In the genomic region with DNA sequence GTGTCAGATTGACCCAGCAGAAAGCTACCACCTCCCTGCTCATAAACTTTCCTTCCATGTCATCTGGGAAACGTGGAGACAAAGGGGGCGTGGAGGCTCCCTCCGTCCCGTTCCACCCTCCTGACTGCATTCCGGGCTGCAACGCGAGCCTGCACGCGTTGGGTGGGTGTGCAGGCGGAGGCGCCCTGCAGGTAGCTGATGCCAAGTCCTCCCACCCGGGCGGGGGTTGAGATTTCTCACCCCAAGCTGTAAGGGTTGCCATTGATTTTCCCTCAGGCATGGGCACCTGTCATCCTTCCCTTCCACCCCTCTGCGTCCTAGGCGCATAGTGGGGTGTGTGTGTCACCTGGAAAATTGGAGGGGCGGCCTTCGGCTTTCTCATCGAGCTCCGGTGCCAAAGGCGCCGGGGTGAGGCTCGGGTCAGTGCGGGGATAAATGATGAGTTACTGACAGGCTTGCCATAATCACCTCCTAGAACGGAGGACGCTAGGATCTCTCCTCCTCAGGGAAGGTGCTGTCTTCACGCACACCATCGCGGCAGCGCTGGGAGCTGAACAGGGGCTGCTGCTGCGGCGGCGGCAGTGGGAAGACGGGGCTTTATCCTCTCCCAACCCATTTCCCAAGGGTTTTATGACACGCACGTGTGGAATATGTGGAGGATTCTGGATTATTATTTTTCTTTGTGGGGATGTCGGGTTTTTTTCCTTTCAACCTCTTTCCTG, we compare ENCODE assay signal across 9 cellular contexts. TPM values are rescaled to one million over a fixed set of nuclear protein-coding genes. Genes with fewer than 3 reads are reported as not detected.
A peak's percentile ranks its signal among the peaks of the same experiment; 100 is the strongest.
DNase-seq lines count a peak whose midpoint lies in the region; ATAC-seq and TF ChIP-seq lines count a peak whose summit lies in the region.
"Had no signal": no experiment of that assay in that cellular context is flagged by ENCODE, and none has a peak within 500 bp of the region (broad histone marks: within the 10 kb centered on the region; RNA-seq: fewer than 3 reads in every experiment).

No MANE protein-coding gene starts in this region.

- H3K36me3 Mint-ChIP-seq in Calu3 (ENCODE audit: insufficient read depth, unreplicated experiment), result peaks cover 10% of the 10 kb centered on the region

- no peak overlapping the region for H3K27ac Mint-ChIP-seq in Calu3 (ENCODE audit: unreplicated experiment)

- H3K27me3 Mint-ChIP-seq in Calu3 (ENCODE audit: unreplicated experiment), result peaks cover 85% of the 10 kb centered on the region

- DNase-seq in Calu3 (no peak), LNCaP clone FGC (ENCODE audit: low read depth) (no peak), esophagus squamous epithelium (lab: John Stamatoyannopoulos, UW) (no peak), activated gamma-delta T cell treated with Interleukin-2 at 50 U/mL for 16 hours (no peak)

- 1 to 11% methylated on average over 14 to 16 of the region's 36 CpGs for WGBS in esophagus squamous epithelium, 2 donors

- H3K4me1 ChIP-seq in esophagus squamous epithelium, result peaks cover 0 to 20% (median 5%) of the 10 kb centered on the region in 3 donors
- peaks cover 8% of the 10 kb centered on the region for H3K4me1 ChIP-seq in neuron (ENCODE audit: insufficient read depth, low read length)

- peak overlapping the region; percentile 51 for H3K4me3 ChIP-seq in LNCaP clone FGC (ENCODE audit: low read depth, low read length)
- peak overlapping the region; percentile 38 to 65 (median 46) for H3K4me3 ChIP-seq in esophagus squamous epithelium
- peak overlapping the region; percentile 51 for H3K4me3 ChIP-seq in neuron (ENCODE audit: low read length)

- CTCF ChIA-PET in Calu3 (lab: Charles Lee), result no interaction called here

- H2AFZ ChIP-seq in neuron (ENCODE audit: low read depth, low read length), result peak overlapping the region; percentile 72

- H3K9me3 ChIP-seq in esophagus squamous epithelium (no peaks in the 10 kb centered on the region), neuron (ENCODE audit: low read length) (no peaks in the 10 kb centered on the region)

- TF ChIP-seq CTCF in Calu3 (IDR thresholded peaks at IDR 0.05; ENCODE audit: unreplicated experiment) (no peak), LNCaP clone FGC (IDR thresholded peaks at IDR 0.05; ENCODE audit: control insufficient read depth, extremely low read depth, insufficient read depth) (no peak), esophagus squamous epithelium (IDR thresholded peaks at IDR 0.05) (no peak)

- H3K27me3 ChIP-seq in esophagus squamous epithelium (peaks cover 4 to 62% (median 7%) of the 10 kb centered on the region in 4 donors), neuron (ENCODE audit: insufficient read depth, low read length) (peaks cover 66% of the 10 kb centered on the region)

- no TSS peak for BruUV-seq in Calu3 (replicated peaks; lab: Mats Ljungman, UMichigan)

- H3K4me1 Mint-ChIP-seq in Calu3 (ENCODE audit: low read depth, unreplicated experiment), result peaks cover 10% of the 10 kb centered on the region

- ATAC-seq in HG03139 (IDR thresholded peaks at IDR 0.05; ENCODE audit: unreplicated experiment), result no peak
- no peak for ATAC-seq in GM18498 (IDR thresholded peaks at IDR 0.05; ENCODE audit: unreplicated experiment)
- no peak for ATAC-seq in HG02870 (IDR thresholded peaks at IDR 0.05; ENCODE audit: unreplicated experiment)

- H3K27ac ChIP-seq in esophagus squamous epithelium, result no peak overlapping the region

- H3K36me3 ChIP-seq in esophagus squamous epithelium (no peaks in the 10 kb centered on the region), neuron (ENCODE audit: insufficient read depth, low read length) (no peaks in the 10 kb centered on the region)

- peak overlapping the region; percentile 90 for H3K4me3 Mint-ChIP-seq in Calu3 (ENCODE audit: low read depth, unreplicated experiment)

- no peaks in the 10 kb centered on the region for H3K9me3 Mint-ChIP-seq in Calu3 (ENCODE audit: low read depth, unreplicated experiment)

- no peak for TF ChIP-seq POLR2A in esophagus squamous epithelium (IDR thresholded peaks at IDR 0.05)

- intact Hi-C loops in Calu3 (cut with micrococcal nuclease; ENCODE audit: unreplicated experiment) (no loop called here), esophagus squamous epithelium (cut with DNase I) (no loop called here)

RNA-seq across cellular contexts. Expression of gene PLPPR1, which starts 0.9 kb away (rescaled TPM):
- total RNA-seq in Calu3 (2022) (not detected in 2 replicates), esophagus squamous epithelium (under 1 TPM in 2 of 4 donors, not detected in 2; 0.47 to 0.57 TPM)
- total RNA-seq: mesenteric fat pad had no signal
